In genomic region chr9:18037981-18038380, GRCh38 we compare ENCODE assay signal across 15 cellular contexts.
DNase-seq lines count a peak whose midpoint lies in the region; ATAC-seq, FAIRE-seq and TF ChIP-seq lines count a peak whose summit lies in the region.
"Had no signal": no experiment of that assay in that cellular context is flagged by ENCODE, and none has a peak within 500 bp of the region (broad histone marks: within the 10 kb centered on the region; RNA-seq: fewer than 3 reads in every experiment).

No MANE protein-coding gene starts in this region.

- H3K4me3 Mint-ChIP-seq in activated T-cell treated with anti-CD3 and anti-CD28 coated beads, Interleukin-2, amount 50 U/mL, for 72 hours: no peak overlapping the region
- H3K4me3 Mint-ChIP-seq: CD4-positive, alpha-beta memory T cell had no signal

- H3K27me3 ChIP-seq in ascending aorta: no peaks in the 10 kb centered on the region
- H3K27me3 ChIP-seq: BE2C had no signal

- no peaks in the 10 kb centered on the region for H3K36me3 Mint-ChIP-seq in activated T-cell treated with anti-CD3 and anti-CD28 coated beads, Interleukin-2, amount 50 U/mL, for 72 hours (ENCODE audit: insufficient read depth in 2 of 2)
- H3K36me3 Mint-ChIP-seq: CD4-positive, alpha-beta memory T cell had no signal

- H3K27me3 Mint-ChIP-seq in activated T-cell treated with anti-CD3 and anti-CD28 coated beads, Interleukin-2, amount 50 U/mL, for 72 hours (ENCODE audit: low read depth): no peaks in the 10 kb centered on the region
- H3K27me3 Mint-ChIP-seq: CD4-positive, alpha-beta memory T cell had no signal

- H3K9ac ChIP-seq in kidney (ENCODE audit: low read length in 2 of 2): no peak overlapping the region

- TF ChIP-seq CTCF in ascending aorta (IDR thresholded peaks at IDR 0.05) (no peak), kidney (IDR thresholded peaks at IDR 0.05; ENCODE audit: borderline replicate concordance, extremely low read depth, insufficient read depth) (no peak)

- intact Hi-C loops in ascending aorta (cut with DNase I): loop anchor here (10.0 kb wide), 1 partner anchor 143 kb away; no protein-coding TSS in a partner anchor
- intact Hi-C loops in kidney (cut with DNase I): no loop called here
- intact Hi-C loops in left ventricle myocardium superior (cut with micrococcal nuclease): loop anchor here (10.0 kb wide), 1 partner anchor 63 kb away; no protein-coding TSS in a partner anchor

- H3K4me1 Mint-ChIP-seq in activated T-cell treated with anti-CD3 and anti-CD28 coated beads, Interleukin-2, amount 50 U/mL, for 72 hours (ENCODE audit: low read depth): no peaks in the 10 kb centered on the region
- H3K4me1 Mint-ChIP-seq: CD4-positive, alpha-beta memory T cell had no signal

- no peak for FAIRE-seq in kidney (lab: Jason Lieb, UNC)
- FAIRE-seq: A549, H54 had no signal

- DNase-seq in G401 (ENCODE audit: low spot score) (peak; percentile 69), NCI-H2171 (lab: John Stamatoyannopoulos, UW) (peak; percentile 15), ascending aorta (ENCODE audit: low spot score in 2 of 2) (no peak), kidney (peak; percentile 41), left ventricle myocardium superior (no peak)
- no peak for DNase-seq in activated T-cell treated with anti-CD3 and anti-CD28 coated beads, Interleukin-2, amount 50 U/mL, for 72 hours
- DNase-seq: BE2C; CD4-positive, alpha-beta memory T cell; DND-41; GF-D8 had no signal

- H3K9me3 ChIP-seq in ascending aorta (no peaks in the 10 kb centered on the region), kidney (ENCODE audit: control insufficient read depth in 1 of 2, low read length in 2 of 2) (no peaks in the 10 kb centered on the region)
- H3K9me3 ChIP-seq: A549, BE2C had no signal

- peaks cover 0 to 2% of the 10 kb centered on the region in 2 donors for H3K9me3 Mint-ChIP-seq in activated T-cell treated with anti-CD3 and anti-CD28 coated beads, Interleukin-2, amount 50 U/mL, for 72 hours

- in situ Hi-C loops in G401 (cut with HindIII; ENCODE audit: low sequenced_read_pairs): no loop called here

- ATAC-seq in left ventricle myocardium superior (no peak), GM18520 (IDR thresholded peaks at IDR 0.05; ENCODE audit: unreplicated experiment) (no peak)
- no peak for ATAC-seq in activated T-cell treated with anti-CD3 and anti-CD28 coated beads, Interleukin-2, amount 50 U/mL, for 72 hours (replicated peaks in 1 of 2)
- ATAC-seq: A549 had no signal

- H3K36me3 ChIP-seq in ascending aorta (no peaks in the 10 kb centered on the region), kidney (ENCODE audit: control insufficient read depth in 1 of 2, insufficient read depth in 2 of 2, low read length in 2 of 2) (no peaks in the 10 kb centered on the region)
- H3K36me3 ChIP-seq: BE2C had no signal

- no peak overlapping the region for H3K27ac Mint-ChIP-seq in activated T-cell treated with anti-CD3 and anti-CD28 coated beads, Interleukin-2, amount 50 U/mL, for 72 hours
- H3K27ac Mint-ChIP-seq: CD4-positive, alpha-beta memory T cell had no signal

- H3K27ac ChIP-seq in ascending aorta (peak overlapping the region; percentile 55 to 62), kidney (ENCODE audit: low read depth in 2 of 2, low read length in 2 of 2) (no peak overlapping the region)
- H3K27ac ChIP-seq: A549, C4-2B, HL-60 had no signal

- peaks cover 0 to 37% of the 10 kb centered on the region in 2 donors for H3K4me1 ChIP-seq in ascending aorta
- H3K4me1 ChIP-seq in kidney (ENCODE audit: control insufficient read depth in 1 of 2, insufficient read depth in 1 of 2, low read depth in 1 of 2, low read length in 2 of 2): no peaks in the 10 kb centered on the region
- H3K4me1 ChIP-seq: A549, BE2C had no signal

- H3K4me3 ChIP-seq in ascending aorta (peak overlapping the region in 1 of 2 donors; percentile 25), kidney (ENCODE audit: low read length in 2 of 2) (no peak overlapping the region)
- H3K4me3 ChIP-seq: A549 had no signal

Comparison
In these comparisons a context has a peak if more than half of its experiments do, and no peak if none do; other contexts are left out.
1. DNase-seq: peak in G401 (single experiment), NCI-H2171 (single experiment) and kidney (single experiment); none in ascending aorta (0 of 2), left ventricle myocardium superior (single experiment) and activated T-cell treated with anti-CD3 and anti-CD28 coated beads, Interleukin-2, amount 50 U/mL, for 72 hours (0 of 2).
2. H3K27ac ChIP-seq: peak in ascending aorta (2 of 2); none in kidney (0 of 2).